33 cellular contexts compared by ENCODE assay signal in genomic region chr20:34642009-34642408, GRCh38. TPM values are rescaled to one million over a fixed set of nuclear protein-coding genes. Genes with fewer than 3 reads are reported as not detected.
A peak's percentile ranks its signal among the peaks of the same experiment; 100 is the strongest.
DNase-seq lines count a peak whose midpoint lies in the region; ATAC-seq and TF ChIP-seq lines count a peak whose summit lies in the region.
"Had no signal": no experiment of that assay in that cellular context is flagged by ENCODE, and none has a peak within 500 bp of the region (broad histone marks: within the 10 kb centered on the region; RNA-seq: fewer than 3 reads in every experiment).

No MANE protein-coding gene starts in this region.

- H3K4me3 ChIP-seq in trophoblast cell (ENCODE audit: low read depth, low read length), result no peak overlapping the region
- H3K4me3 ChIP-seq: ascending aorta, cardiac muscle cell, gastroesophageal sphincter, lung, psoas muscle, sigmoid colon, SK-N-MC, upper lobe of left lung had no signal

- no peak overlapping the region for H2AFZ ChIP-seq in trophoblast cell (ENCODE audit: insufficient read depth, low read length, poor library complexity)

- H3K4me1 ChIP-seq in trophoblast cell (ENCODE audit: control insufficient read depth in 1 of 2, insufficient read depth in 2 of 2, low read length in 2 of 2), result no peaks in the 10 kb centered on the region
- H3K4me1 ChIP-seq: ascending aorta, gastroesophageal sphincter, sigmoid colon had no signal

- no peak overlapping the region for H3K4ac ChIP-seq in trophoblast cell (ENCODE audit: low read depth, low read length)

- H3K36me3 ChIP-seq in trophoblast cell (ENCODE audit: control insufficient read depth in 1 of 2, insufficient read depth in 2 of 2, low read length in 2 of 2), result peaks cover 0 to 2% of the 10 kb centered on the region in 2 experiments
- H3K36me3 ChIP-seq: upper lobe of left lung had no signal

- no peak overlapping the region for H4K91ac ChIP-seq in trophoblast cell (ENCODE audit: low read depth, low read length)

- H4K8ac ChIP-seq in trophoblast cell (ENCODE audit: low read depth, low read length), result no peak overlapping the region

- H3K27ac ChIP-seq in trophoblast cell (ENCODE audit: low read depth, low read length), result no peak overlapping the region
- H3K27ac ChIP-seq: ascending aorta, cardiac muscle cell, gastroesophageal sphincter, psoas muscle, RWPE1, sigmoid colon, SK-N-MC, upper lobe of left lung had no signal

- intact Hi-C loops in left colon (cut with DNase I, micrococcal nuclease), result no loop called here

- H3K9ac ChIP-seq in trophoblast cell (ENCODE audit: low read length), result no peak overlapping the region

- CTCF ChIA-PET in HEK293T (lab: Yijun Ruan, JAX), result no interaction called here

- no peak overlapping the region for H2BK12ac ChIP-seq in trophoblast cell (ENCODE audit: low read length)

- no peaks in the 10 kb centered on the region for H3K79me1 ChIP-seq in trophoblast cell (ENCODE audit: low read length)

- no peak overlapping the region for H2BK5ac ChIP-seq in trophoblast cell (ENCODE audit: low read depth, low read length, poor library complexity)

- H2BK120ac ChIP-seq in trophoblast cell (ENCODE audit: insufficient read depth, low read length, poor library complexity), result no peak overlapping the region

- DNase-seq in AML-193 (lab: John Stamatoyannopoulos, UW) (peak; percentile 41 to 43), HEK293T (ENCODE audit: extremely low spot score) (no peak), NOMO-1 treated with dmso at 0.1 percent for 144 hours (lab: John Stamatoyannopoulos, UW; ENCODE audit: unreplicated experiment) (peak; percentile 36), left colon (no peak), middle frontal gyrus (ENCODE audit: extremely low spot score, low spot score) (no peak), trophoblast cell (no peak)
- no peak for DNase-seq in effector CD8-positive, alpha-beta T cell (lab: John Stamatoyannopoulos, UW)
- DNase-seq: activated CD4-positive, alpha-beta T cell treated with anti-CD3 and anti-CD28 coated beads, Interleukin-2, amount 50 U/mL, for 1 hour; activated CD4-positive, CD25-positive, alpha-beta regulatory T cell; activated gamma-delta T cell treated with Interleukin-2 at 50 U/mL for 16 hours; activated naive CD8-positive, alpha-beta T cell treated with anti-CD3 and anti-CD28 coated beads, Interleukin-2, amount 10 ng/mL, durations not matched to agents 7 days and 5 days; activated T-cell treated with anti-CD3 and anti-CD28 coated beads, Interleukin-2, amount 50 U/mL, for 1 hour; CD4-positive, CD25-positive, alpha-beta regulatory T cell; DMS79 treated with DMSO at 0.1 percent for 48 hours; GDM1; GOT3; kidney glomerular epithelial cell; NCI-H1048; NCI-H446 treated with DMSO at 0.1 percent for 48 hours; OCI-M1; psoas muscle; sigmoid colon; stimulated activated CD4-positive, alpha-beta T cell treated with anti-CD3 and anti-CD28 coated beads, Interleukin-4, amount 100 ng/mL, for 4 hours; T-helper 1 cell; upper lobe of left lung had no signal

- H3K4me2 ChIP-seq in trophoblast cell (ENCODE audit: low read length), result no peak overlapping the region

- WGBS in trophoblast cell (ENCODE audit: extremely low coverage, insufficient coverage, insufficient read length), result no CpG with 5 or more reads among the region's 1 CpG

- no peaks in the 10 kb centered on the region for H3K9me3 ChIP-seq in trophoblast cell (ENCODE audit: insufficient read depth, low read depth, low read length)
- H3K9me3 ChIP-seq: ascending aorta, gastroesophageal sphincter, psoas muscle, sigmoid colon, upper lobe of left lung had no signal

- ATAC-seq in left colon (peak; percentile 29), HG03378 (IDR thresholded peaks at IDR 0.05; ENCODE audit: unreplicated experiment) (no peak)
- ATAC-seq: gastroesophageal sphincter; natural killer cell treated with Interleukin-12 subunit alpha and Interleukin-12 subunit beta and Interleukin-15 and Interleukin-18, amount 100 ng/mL, for 72 hours; psoas muscle had no signal

- H3K14ac ChIP-seq in trophoblast cell (ENCODE audit: low read length), result no peak overlapping the region

- no peak overlapping the region for H2AK5ac ChIP-seq in trophoblast cell (ENCODE audit: low read length)

- H3K27me3 ChIP-seq in trophoblast cell (ENCODE audit: insufficient read depth, low read length), result no peaks in the 10 kb centered on the region
- H3K27me3 ChIP-seq: ascending aorta, cardiac muscle cell, gastroesophageal sphincter, sigmoid colon, upper lobe of left lung had no signal

- H4K12ac ChIP-seq in trophoblast cell (ENCODE audit: low read depth, low read length), result no peak overlapping the region

- H3K18ac ChIP-seq in trophoblast cell (ENCODE audit: low read length), result no peak overlapping the region

- POLR2A ChIA-PET in HEK293T (lab: Yijun Ruan, JAX), result no interaction called here

- no peak overlapping the region for H3K23ac ChIP-seq in trophoblast cell (ENCODE audit: low read length)

- H3K79me2 ChIP-seq in trophoblast cell (ENCODE audit: control insufficient read depth, insufficient read depth, low read length, poor library complexity), result no peaks in the 10 kb centered on the region

TF ChIP-seq in HEK293T, 16 proteins besides CTCF, POLR2A, EP300 and RAD21:
- TF ChIP-seq PKNOX1 (IDR thresholded peaks at IDR 0.05) (peak; percentile 69), SP1 (IDR thresholded peaks at IDR 0.05) (no peak), FOXM1 (IDR thresholded peaks at IDR 0.05; ENCODE audit: borderline replicate concordance) (no peak), BHLHE40 (IDR thresholded peaks at IDR 0.05; ENCODE audit: borderline replicate concordance) (no peak), ZNF384 (IDR thresholded peaks at IDR 0.05) (no peak), ARNT (IDR thresholded peaks at IDR 0.05) (no peak), FOXA1 (IDR thresholded peaks at IDR 0.05) (no peak), CTBP1 (IDR thresholded peaks at IDR 0.05; ENCODE audit: borderline replicate concordance) (no peak)

RNA-seq across cellular contexts. Expression of gene PIGU, which starts 34.9 kb away (rescaled TPM):
- total RNA-seq in left colon, result 10 to 100 TPM; 20.7 to 26.4 TPM
- polyA plus RNA-seq in trophoblast cell (2013), result 29.0 and 29.9 TPM in 2 replicates

Comparison
In these comparisons a context has a peak if more than half of its experiments do, and no peak if none do; other contexts are left out.
1. DNase-seq: peak in AML-193 (2 of 2) and NOMO-1 treated with dmso at 0.1 percent for 144 hours (single experiment); none in HEK293T (single experiment), left colon (0 of 2), effector CD8-positive, alpha-beta T cell (single experiment), middle frontal gyrus (single experiment) and trophoblast cell (0 of 2).